1 cellular context compared by ENCODE assay signal in the genomic region with DNA sequence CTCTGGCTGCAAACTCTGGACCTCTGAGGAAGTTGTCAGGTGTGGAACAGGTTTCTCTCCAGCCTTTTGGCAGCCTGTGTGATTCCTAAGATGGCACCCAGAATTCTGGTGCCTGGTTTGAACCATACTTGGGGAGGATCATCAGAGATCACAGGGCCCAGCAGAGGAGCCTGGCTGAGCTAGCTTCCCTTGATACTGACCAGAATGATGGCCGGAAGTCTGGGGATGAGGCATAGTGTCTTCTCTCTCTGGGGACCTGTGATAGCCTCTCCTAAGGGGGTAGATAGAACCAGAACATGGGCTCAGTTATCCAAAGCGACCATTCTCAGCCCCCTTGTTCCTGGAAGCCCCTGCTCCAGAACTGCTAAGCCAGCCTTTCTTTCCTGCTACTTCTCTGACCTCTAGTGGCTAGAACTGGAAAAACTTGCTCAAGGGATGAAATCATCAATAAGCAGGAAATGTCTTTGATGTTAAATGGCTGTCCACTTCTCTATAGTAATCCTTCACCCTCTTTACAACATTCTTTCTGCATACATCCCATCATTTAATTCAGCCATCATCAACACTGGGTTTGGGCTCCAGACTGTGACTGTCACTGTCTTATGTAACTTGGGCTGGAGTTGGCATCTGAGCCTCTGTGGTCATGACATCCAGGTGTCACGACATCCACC.
TF ChIP-seq lines count a peak whose summit lies in the region.

No MANE protein-coding gene starts in this region.

TF ChIP-seq in H1, 55 proteins besides CTCF, POLR2A, EP300 and RAD21:
- no peak for TF ChIP-seq ASH2L (IDR thresholded peaks at IDR 0.05; ENCODE audit: low read length)
- TF ChIP-seq, protein P1, sequence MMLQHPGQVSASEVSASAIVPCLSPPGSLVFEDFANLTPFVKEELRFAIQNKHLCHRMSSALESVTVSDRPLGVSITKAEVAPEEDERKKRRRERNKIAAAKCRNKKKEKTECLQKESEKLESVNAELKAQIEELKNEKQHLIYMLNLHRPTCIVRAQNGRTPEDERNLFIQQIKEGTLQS (IDR thresholded peaks at IDR 0.05; ENCODE audit: insufficient read depth, low read depth, low read length) = 0 out of 2 replicates have a peak, but pooled peaks have one; percentile 13
- no peak for TF ChIP-seq TCF12 (IDR thresholded peaks at IDR 0.05; ENCODE audit: low read depth, low read length)
- TF ChIP-seq CTBP2 (IDR thresholded peaks at IDR 0.05; ENCODE audit: borderline replicate concordance, insufficient read depth, insufficient read length, low read length) = no peak
- no peak for TF ChIP-seq GABPA (IDR thresholded peaks at IDR 0.05; ENCODE audit: borderline replicate concordance, insufficient read depth, low read length)
- peak; percentile 68; the same call in 1 of the 2 replicates for TF ChIP-seq JUND (IDR thresholded peaks at IDR 0.05; ENCODE audit: low read length)
